Comparison of ENCODE assay signal across 25 cellular contexts in the genomic region with DNA sequence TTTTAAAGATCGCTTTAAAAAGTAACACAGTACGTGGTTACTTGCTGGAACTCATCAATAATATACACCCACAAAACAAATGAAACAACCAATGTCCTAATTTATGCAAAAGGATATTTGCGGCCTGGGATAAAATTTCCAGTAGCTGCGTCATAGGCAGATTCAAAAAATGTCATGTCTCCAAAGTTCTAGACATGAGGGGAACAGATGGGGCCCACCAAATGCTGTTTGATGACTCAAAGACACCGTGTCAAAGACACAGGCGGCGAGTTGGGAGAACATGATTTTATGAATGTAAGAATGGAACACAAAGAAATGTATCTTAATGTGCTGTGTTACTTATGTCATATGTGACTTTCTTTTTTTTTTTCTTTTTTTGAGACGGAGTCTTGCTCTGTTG. TPM values are rescaled to one million over a fixed set of nuclear protein-coding genes. Genes with fewer than 3 reads are reported as not detected.
A peak's percentile ranks its signal among the peaks of the same experiment; 100 is the strongest.
DNase-seq lines count a peak whose midpoint lies in the region; FAIRE-seq and TF ChIP-seq lines count a peak whose summit lies in the region.
"Had no signal": no experiment of that assay in that cellular context is flagged by ENCODE, and none has a peak within 500 bp of the region (broad histone marks: within the 10 kb centered on the region; RNA-seq: fewer than 3 reads in every experiment).

No MANE protein-coding gene starts in this region.

- H3K27ac Mint-ChIP-seq in HFFc6 (no peak overlapping the region), type B pancreatic cell (peak overlapping the region; percentile 8)
- H3K27ac Mint-ChIP-seq: CD14-positive monocyte, T-cell had no signal

- H3K36me3 ChIP-seq in uterus = no peaks in the 10 kb centered on the region

- H3K9me3 ChIP-seq in uterus = no peaks in the 10 kb centered on the region

- no peaks in the 10 kb centered on the region for H3K4me1 ChIP-seq in uterus

- intact Hi-C loops in uterus (cut with DNase I; ENCODE audit: low total_unique reads) = no loop called here

- FAIRE-seq in urothelium cell line (lab: Jason Lieb, UNC) = no peak
- FAIRE-seq: GM12892 had no signal

- H3K4me1 Mint-ChIP-seq in HFFc6 (ENCODE audit: low read depth) = peaks cover 21% of the 10 kb centered on the region
- peaks cover 40% of the 10 kb centered on the region for H3K4me1 Mint-ChIP-seq in type B pancreatic cell (ENCODE audit: unreplicated experiment)

- H3K4me3 ChIP-seq in uterus = no peak overlapping the region
- H3K4me3 ChIP-seq: GM23248 had no signal

- H3K27me3 ChIP-seq in uterus = no peaks in the 10 kb centered on the region

- TF ChIP-seq POLR2A in uterus (IDR thresholded peaks at IDR 0.05) = no peak

- H3K9me3 Mint-ChIP-seq in HFFc6 = no peaks in the 10 kb centered on the region
- peaks cover 5% of the 10 kb centered on the region for H3K9me3 Mint-ChIP-seq in type B pancreatic cell
- H3K9me3 Mint-ChIP-seq: IgD-negative memory B cell, T-cell had no signal

- DNase-seq in DMS 273 (lab: John Stamatoyannopoulos, UW; ENCODE audit: unreplicated experiment) (peak; percentile 43), DMS 273 treated with DMSO at 0.1 percent for 48 hours (lab: John Stamatoyannopoulos, UW) (no peak), HFFc6 (peak; percentile 45), epidermal melanocyte (ENCODE audit: insufficient read length, low spot score) (peak; percentile 63), type B pancreatic cell (ENCODE audit: extremely low spot score, unreplicated experiment) (no peak), uterus (no peak), hypothalamus (lab: John Stamatoyannopoulos, UW) (no peak), urothelium cell line (ENCODE audit: low spot score) (no peak)
- DNase-seq: ACHN; AML-193; GM23248; H9; MV-4-11; NCI-H1105 treated with DMSO at 0.1 percent for 48 hours; NCI-H187 treated with DMSO at 0.1 percent for 48 hours; NCI-H2107; NCI-H2227 treated with DMSO at 0.1 percent for 48 hours; NCI-H774; NK-92 treated with Interleukin-12 subunit alpha and Interleukin-12 subunit beta, amount 100 ng/mL, for 24 hours; SIG-M5; T-cell had no signal

- H3K27ac ChIP-seq in uterus = no peak overlapping the region
- H3K27ac ChIP-seq: 22Rv1, GM23248 had no signal

- H3K36me3 Mint-ChIP-seq in HFFc6 (ENCODE audit: low read depth) (no peaks in the 10 kb centered on the region; the same call in 1 of the 2 replicates), type B pancreatic cell (no peaks in the 10 kb centered on the region)
- H3K36me3 Mint-ChIP-seq: IgD-negative memory B cell, T-cell had no signal

- no peak for TF ChIP-seq CTCF in HFFc6 (IDR thresholded peaks at IDR 0.05)
- TF ChIP-seq CTCF in type B pancreatic cell (conservative IDR thresholded peaks at IDR 0.05) = no peak
- no peak for TF ChIP-seq CTCF in uterus (IDR thresholded peaks at IDR 0.05)

- H3K4me3 Mint-ChIP-seq in HFFc6 = no peak overlapping the region
- no peak overlapping the region for H3K4me3 Mint-ChIP-seq in type B pancreatic cell
- H3K4me3 Mint-ChIP-seq: CD14-positive monocyte, H9, IgD-negative memory B cell, T-cell had no signal

- peaks cover 13% of the 10 kb centered on the region for H3K27me3 Mint-ChIP-seq in HFFc6 (ENCODE audit: insufficient read depth)
- no peaks in the 10 kb centered on the region for H3K27me3 Mint-ChIP-seq in type B pancreatic cell

RNA-seq across cellular contexts. Expression of gene NCOR2, which starts 34.3 kb away (rescaled TPM):
- total RNA-seq in HFFc6 (2021; fragmentation: NEBNext Ultra II Directional; extraction: Animal tissue kit (Norgen Biotek cat#: 25700)) = 100 to 1,000 TPM; 237 to 249 (median 240) TPM
- total RNA-seq in type B pancreatic cell (ENCODE audit: low replicate concordance) (219 and 227 TPM in 2 replicates), uterus (100 to 1,000 TPM in 2 of 4 donors, 10 to 100 TPM in 2; 65.1 to 436 (median 102) TPM)

Comparison
In these comparisons a context has a peak if more than half of its experiments do, and no peak if none do; other contexts are left out.
1. DNase-seq: peak in DMS 273 (single experiment), HFFc6 (single experiment) and epidermal melanocyte (single experiment); none in DMS 273 treated with DMSO at 0.1 percent for 48 hours (single experiment), type B pancreatic cell (single experiment), uterus (0 of 2), hypothalamus (0 of 51) and urothelium cell line (single experiment).